In genomic region chr12:26800347-26800746, GRCh38 we compare ENCODE assay signal across 34 cellular contexts.
"Had no signal": no experiment of that assay in that cellular context is flagged by ENCODE, and none has a peak within 500 bp of the region (broad histone marks: within the 10 kb centered on the region; RNA-seq: fewer than 3 reads in every experiment).

No MANE protein-coding gene starts in this region.

- ATAC-seq: activated CD8-positive, alpha-beta memory T cell treated with anti-CD3 and anti-CD28 coated beads, Interleukin-2, amount 10 ng/mL, durations not matched to agents 7 days and 5 days; Right ventricle myocardium inferior; SK-N-SH treated with all-trans-retinoic acid at 6 μM for 48 hours; T-cell had no signal

- H3K27ac Mint-ChIP-seq: activated CD4-positive, alpha-beta memory T cell treated with anti-CD3 and anti-CD28 coated beads, Interleukin-2, amount 10 ng/mL, durations not matched to agents 7 days and 5 days; activated CD8-positive, alpha-beta memory T cell treated with anti-CD3 and anti-CD28 coated beads, Interleukin-2, amount 10 ng/mL, durations not matched to agents 7 days and 5 days; activated naive CD4-positive, alpha-beta T cell treated with anti-CD3 and anti-CD28 coated beads, Interleukin-2, amount 10 ng/mL, durations not matched to agents 7 days and 5 days; activated naive CD8-positive, alpha-beta T cell treated with anti-CD3 and anti-CD28 coated beads, Interleukin-2, amount 50 U/mL, for 24 hours; brain; T-cell had no signal

- H3K36me3 Mint-ChIP-seq: activated naive CD4-positive, alpha-beta T cell treated with anti-CD3 and anti-CD28 coated beads, Interleukin-2, amount 10 ng/mL, durations not matched to agents 7 days and 5 days; brain had no signal

- H3K4me3 Mint-ChIP-seq: activated CD4-positive, alpha-beta memory T cell treated with anti-CD3 and anti-CD28 coated beads, Interleukin-2, amount 10 ng/mL, durations not matched to agents 7 days and 5 days; activated CD8-positive, alpha-beta memory T cell treated with anti-CD3 and anti-CD28 coated beads, Interleukin-2, amount 10 ng/mL, durations not matched to agents 7 days and 5 days; activated naive CD4-positive, alpha-beta T cell treated with anti-CD3 and anti-CD28 coated beads, Interleukin-2, amount 10 ng/mL, durations not matched to agents 7 days and 5 days; activated naive CD8-positive, alpha-beta T cell; activated naive CD8-positive, alpha-beta T cell treated with anti-CD3 and anti-CD28 coated beads, Interleukin-2, amount 50 U/mL, for 24 hours; brain; T-cell had no signal

- H3K4me3 ChIP-seq: PC-9 had no signal

- H2AFZ ChIP-seq: PC-9 had no signal

- H3K4me1 Mint-ChIP-seq: activated CD4-positive, alpha-beta memory T cell treated with anti-CD3 and anti-CD28 coated beads, Interleukin-2, amount 10 ng/mL, durations not matched to agents 7 days and 5 days; activated naive CD4-positive, alpha-beta T cell treated with anti-CD3 and anti-CD28 coated beads, Interleukin-2, amount 10 ng/mL, durations not matched to agents 7 days and 5 days had no signal

- H3K36me3 ChIP-seq: WERI-Rb-1 had no signal

- H3K9me3 Mint-ChIP-seq: activated CD4-positive, alpha-beta memory T cell treated with anti-CD3 and anti-CD28 coated beads, Interleukin-2, amount 10 ng/mL, durations not matched to agents 7 days and 5 days; activated naive CD4-positive, alpha-beta T cell treated with anti-CD3 and anti-CD28 coated beads, Interleukin-2, amount 10 ng/mL, durations not matched to agents 7 days and 5 days; activated naive CD8-positive, alpha-beta T cell treated with anti-CD3 and anti-CD28 coated beads, Interleukin-2, amount 50 U/mL, for 24 hours; brain; T-cell had no signal

- H3K27me3 Mint-ChIP-seq: activated CD4-positive, alpha-beta memory T cell treated with anti-CD3 and anti-CD28 coated beads, Interleukin-2, amount 10 ng/mL, durations not matched to agents 7 days and 5 days; activated CD8-positive, alpha-beta memory T cell treated with anti-CD3 and anti-CD28 coated beads, Interleukin-2, amount 10 ng/mL, durations not matched to agents 7 days and 5 days; activated naive CD4-positive, alpha-beta T cell treated with anti-CD3 and anti-CD28 coated beads, Interleukin-2, amount 10 ng/mL, durations not matched to agents 7 days and 5 days; activated naive CD8-positive, alpha-beta T cell; activated naive CD8-positive, alpha-beta T cell treated with anti-CD3 and anti-CD28 coated beads, Interleukin-2, amount 50 U/mL, for 24 hours; T-cell had no signal

- DNase-seq: activated CD4-positive, alpha-beta memory T cell treated with anti-CD3 and anti-CD28 coated beads, Interleukin-2, amount 10 ng/mL, durations not matched to agents 7 days and 5 days; activated CD4-positive, alpha-beta T cell treated with anti-CD3 and anti-CD28 coated beads for 1 hour; activated CD4-positive, alpha-beta T cell treated with anti-CD3 and anti-CD28 coated beads for 48 hours; activated CD4-positive, CD25-positive, alpha-beta regulatory T cell; activated CD8-positive, alpha-beta memory T cell treated with anti-CD3 and anti-CD28 coated beads for 24 hours; activated CD8-positive, alpha-beta memory T cell treated with anti-CD3 and anti-CD28 coated beads, Interleukin-2, amount 10 ng/mL, durations not matched to agents 7 days and 5 days; activated CD8-positive, alpha-beta memory T cell treated with anti-CD3 and anti-CD28 coated beads, Interleukin-2, amount 50 U/mL, for 48 hours; activated effector memory CD4-positive, alpha-beta T cell treated with Interleukin-2 at 50 U/mL for 16 hours; activated naive CD4-positive, alpha-beta T cell treated with anti-CD3 and anti-CD28 coated beads, Interleukin-2, amount 10 ng/mL, durations not matched to agents 7 days and 5 days; activated naive CD8-positive, alpha-beta T cell treated with anti-CD3 and anti-CD28 coated beads, Interleukin-2, amount 50 U/mL, for 24 hours; activated T-cell treated with anti-CD3 and anti-CD28 coated beads, Interleukin-2, amount 50 U/mL, for 48 hours; anterior cingulate cortex; central memory CD4-positive, alpha-beta T cell; KBM-7; NCI-H1105; NCI-H1417 treated with DMSO at 0.1 percent for 48 hours; NCI-H187 treated with DMSO at 0.1 percent for 48 hours; NCI-H2081; NCI-H2171 treated with DMSO at 0.1 percent for 48 hours; NCI-H226; NCI-H446 treated with DMSO at 0.1 percent for 48 hours; NCI-H524; PC-9; SIG-M5; T-cell; T-helper 2 cell; T-helper 9 cell; WERI-Rb-1 had no signal

- H3K27ac ChIP-seq: PC-9, RWPE1, WERI-Rb-1 had no signal

- H3K4me2 ChIP-seq: PC-9 had no signal

- FAIRE-seq: RCC 7860 had no signal
